Comparison of ENCODE assay signal across 14 cellular contexts in genomic region chr2:221482581-221483140, GRCh38.
DNase-seq lines count a peak whose midpoint lies in the region; ATAC-seq lines count a peak whose summit lies in the region.
"Had no signal": no experiment of that assay in that cellular context is flagged by ENCODE, and none has a peak within 500 bp of the region (broad histone marks: within the 10 kb centered on the region; RNA-seq: fewer than 3 reads in every experiment).

No MANE protein-coding gene starts in this region.

- DNase-seq in DMS79 treated with DMSO at 0.1 percent for 48 hours (lab: John Stamatoyannopoulos, UW) (peak; percentile 61), NCI-H1105 (lab: John Stamatoyannopoulos, UW) (peak; percentile 4), NCI-H446 treated with DMSO at 0.1 percent for 48 hours (lab: John Stamatoyannopoulos, UW) (peak; percentile 23), fibroblast of gingiva (ENCODE audit: low read depth) (peak; percentile 19), NCI-H82 treated with DMSO at 0.1 percent for 48 hours (lab: John Stamatoyannopoulos, UW; ENCODE audit: unreplicated experiment) (no peak), NCI-H226 (no peak)
- DNase-seq: CD8-positive, alpha-beta memory T cell; KG1; NCI-H1417 treated with DMSO at 0.1 percent for 48 hours; NCI-H187 treated with DMSO at 0.1 percent for 48 hours; SHP77 had no signal

- ATAC-seq in GM19452 (IDR thresholded peaks at IDR 0.05; ENCODE audit: unreplicated experiment), result no peak
- ATAC-seq in HG03342 (IDR thresholded peaks at IDR 0.05; ENCODE audit: unreplicated experiment), result no peak
- ATAC-seq: HepG2 had no signal

Comparison
In these comparisons a context has a peak if more than half of its experiments do, and no peak if none do; other contexts are left out.
1. DNase-seq: peak in DMS79 treated with DMSO at 0.1 percent for 48 hours (single experiment), NCI-H1105 (single experiment), NCI-H446 treated with DMSO at 0.1 percent for 48 hours (single experiment) and fibroblast of gingiva (single experiment); none in NCI-H82 treated with DMSO at 0.1 percent for 48 hours (single experiment) and NCI-H226 (single experiment).